ENCODE assay signal across 8 cellular contexts in genomic region chr9:85716031-85716877, GRCh38.
DNase-seq lines count a peak whose midpoint lies in the region; ATAC-seq lines count a peak whose summit lies in the region.

No MANE protein-coding gene starts in this region.

- ATAC-seq in GM19395 (IDR thresholded peaks at IDR 0.05; ENCODE audit: unreplicated experiment) (peak; percentile 75), HG03378 (IDR thresholded peaks at IDR 0.05; ENCODE audit: unreplicated experiment) (peak; percentile 78)

- H3K27me3 Mint-ChIP-seq in activated naive CD8-positive, alpha-beta T cell, result no peaks in the 10 kb centered on the region

- DNase-seq in CMK (ENCODE audit: low read depth) (peak; percentile 47), KG1 (lab: John Stamatoyannopoulos, UW) (no peak), hippocampal formation (lab: John Stamatoyannopoulos, UW) (no peak), amygdala (lab: John Stamatoyannopoulos, UW) (no peak)
- DNase-seq in activated CD8-positive, alpha-beta memory T cell treated with anti-CD3 and anti-CD28 coated beads for 24 hours, result no peak

- no peak overlapping the region for H3K4me3 Mint-ChIP-seq in activated naive CD8-positive, alpha-beta T cell

- peaks cover 39% of the 10 kb centered on the region for H3K4me1 Mint-ChIP-seq in activated naive CD8-positive, alpha-beta T cell (ENCODE audit: low read depth)

- H3K36me3 Mint-ChIP-seq in activated naive CD8-positive, alpha-beta T cell, result peaks cover 11% of the 10 kb centered on the region

- peak overlapping the region; percentile 66 for H3K27ac Mint-ChIP-seq in activated naive CD8-positive, alpha-beta T cell

- no peaks in the 10 kb centered on the region for H3K9me3 Mint-ChIP-seq in activated naive CD8-positive, alpha-beta T cell (ENCODE audit: low read depth)
